20 cellular contexts compared by ENCODE assay signal in genomic region chr3:24682141-24682547, GRCh38.
A peak's percentile ranks its signal among the peaks of the same experiment; 100 is the strongest.
DNase-seq lines count a peak whose midpoint lies in the region; ATAC-seq, FAIRE-seq and TF ChIP-seq lines count a peak whose summit lies in the region.
"Had no signal": no experiment of that assay in that cellular context is flagged by ENCODE, and none has a peak within 500 bp of the region (broad histone marks: within the 10 kb centered on the region; RNA-seq: fewer than 3 reads in every experiment).

No MANE protein-coding gene starts in this region.

- no peaks in the 10 kb centered on the region for H3K27me3 ChIP-seq in mesenchymal stem cell (ENCODE audit: control insufficient read depth in 1 of 2, insufficient read depth in 1 of 2, low read length in 2 of 2)
- H3K27me3 ChIP-seq: spleen, vagina had no signal

- no peaks in the 10 kb centered on the region for H3K36me3 ChIP-seq in mesenchymal stem cell (ENCODE audit: control insufficient read depth in 1 of 2, insufficient read depth in 2 of 2, low read depth in 1 of 2, low read length in 2 of 2)
- H3K36me3 ChIP-seq: SJCRH30, spleen, vagina had no signal

- 57% methylated on average over 6 of the region's 7 CpGs for WGBS in mesenchymal stem cell

- no peak overlapping the region for H2AK5ac ChIP-seq in mesenchymal stem cell (ENCODE audit: low read length, severe bottlenecking)

- H3K23ac ChIP-seq in mesenchymal stem cell (ENCODE audit: low read length in 2 of 2): no peak overlapping the region

- H2BK5ac ChIP-seq in mesenchymal stem cell (ENCODE audit: low read depth, low read length, poor library complexity, severe bottlenecking): no peak overlapping the region

- FAIRE-seq in HTR-8/SVneo (lab: Jason Lieb, UNC): peak; percentile 80
- FAIRE-seq: G401.6, H54 had no signal

- no peak overlapping the region for H3K18ac ChIP-seq in mesenchymal stem cell (ENCODE audit: low read depth in 1 of 2, low read length in 2 of 2)

- peaks cover 9% of the 10 kb centered on the region for H3K4me1 ChIP-seq in mesenchymal stem cell (ENCODE audit: control insufficient read depth, insufficient read depth, low read depth, low read length)
- H3K4me1 ChIP-seq: SJCRH30 had no signal

- H3K4me3 ChIP-seq in AG10803 (ENCODE audit: low read length) (no peak overlapping the region), choroid plexus epithelial cell (ENCODE audit: low read depth, low read length) (no peak overlapping the region), mesenchymal stem cell (ENCODE audit: insufficient read depth in 1 of 2, low read depth in 1 of 2, low read length in 2 of 2) (no peak overlapping the region)
- H3K4me3 ChIP-seq: SJCRH30, spleen, vagina had no signal

- TF ChIP-seq CTCF in AG10803 (conservative IDR thresholded peaks at IDR 0.05; ENCODE audit: low read length): no peak
- TF ChIP-seq CTCF in choroid plexus epithelial cell (conservative IDR thresholded peaks at IDR 0.05; ENCODE audit: low read depth, low read length): no peak

- no peak overlapping the region for H2AFZ ChIP-seq in mesenchymal stem cell (ENCODE audit: low read depth, low read length)

- H3K9me3 ChIP-seq in mesenchymal stem cell (ENCODE audit: control insufficient read depth, low read length): no peaks in the 10 kb centered on the region
- H3K9me3 ChIP-seq: SJCRH30, spleen, vagina had no signal

- no peak overlapping the region for H3K4ac ChIP-seq in mesenchymal stem cell (ENCODE audit: low read depth in 1 of 2, low read length in 2 of 2)

- no peak overlapping the region for H2BK12ac ChIP-seq in mesenchymal stem cell (ENCODE audit: low read length in 2 of 2)

- no peak overlapping the region for H3K27ac ChIP-seq in mesenchymal stem cell (ENCODE audit: low read length, poor library complexity, severe bottlenecking)
- H3K27ac ChIP-seq: SJCRH30, spleen, vagina had no signal

- no peak overlapping the region for H4K8ac ChIP-seq in mesenchymal stem cell (ENCODE audit: low read length)

- H3K4me2 ChIP-seq in mesenchymal stem cell (ENCODE audit: low read length, poor library complexity, severe bottlenecking): no peak overlapping the region

- H3K14ac ChIP-seq in mesenchymal stem cell (ENCODE audit: low read length in 2 of 2): no peak overlapping the region

- ATAC-seq in HG02642 (IDR thresholded peaks at IDR 0.05; ENCODE audit: poor library complexity, unreplicated experiment) (no peak), GM21717 (IDR thresholded peaks at IDR 0.05; ENCODE audit: unreplicated experiment) (no peak)
- ATAC-seq: left ventricle myocardium superior; stimulated activated memory B cell treated with anti-CD40 and anti-IgM and Interleukin-4, amounts not matched to agents 10 μg/mL and 1 μg/mL and 100 μg/mL, for 72 hours had no signal

- peak overlapping the region; percentile 11 for H3K9ac ChIP-seq in mesenchymal stem cell (ENCODE audit: low read length)

- H2BK15ac ChIP-seq in mesenchymal stem cell (ENCODE audit: low read depth, poor library complexity, severe bottlenecking): no peak overlapping the region

- no peak overlapping the region for H2BK120ac ChIP-seq in mesenchymal stem cell (ENCODE audit: low read depth, low read length)

- DNase-seq in AG10803 (ENCODE audit: low read depth) (peak; percentile 98), HTR-8/SVneo (ENCODE audit: insufficient read length, low spot score) (no peak), choroid plexus epithelial cell (ENCODE audit: low read depth) (peak; percentile 94), mesenchymal stem cell (peak; percentile 90), globus pallidus (ENCODE audit: low spot score) (no peak), NCI-H526 (lab: John Stamatoyannopoulos, UW) (no peak)
- DNase-seq: COR-L47, foreskin melanocyte, left ventricle myocardium superior, NCI-H1694, NCI-H446, SJCRH30, spleen, T-helper 2 cell had no signal

- H3K79me1 ChIP-seq in mesenchymal stem cell (replicated peaks; ENCODE audit: low read length, poor library complexity, severe bottlenecking): no peaks in the 10 kb centered on the region

- H4K91ac ChIP-seq in mesenchymal stem cell (ENCODE audit: low read length): no peak overlapping the region

Comparison
In these comparisons a context has a peak if more than half of its experiments do, and no peak if none do; other contexts are left out.
1. DNase-seq: peak in AG10803 (single experiment), choroid plexus epithelial cell (single experiment) and mesenchymal stem cell (single experiment); none in HTR-8/SVneo (single experiment), globus pallidus (single experiment) and NCI-H526 (0 of 2).